In the genomic region with DNA sequence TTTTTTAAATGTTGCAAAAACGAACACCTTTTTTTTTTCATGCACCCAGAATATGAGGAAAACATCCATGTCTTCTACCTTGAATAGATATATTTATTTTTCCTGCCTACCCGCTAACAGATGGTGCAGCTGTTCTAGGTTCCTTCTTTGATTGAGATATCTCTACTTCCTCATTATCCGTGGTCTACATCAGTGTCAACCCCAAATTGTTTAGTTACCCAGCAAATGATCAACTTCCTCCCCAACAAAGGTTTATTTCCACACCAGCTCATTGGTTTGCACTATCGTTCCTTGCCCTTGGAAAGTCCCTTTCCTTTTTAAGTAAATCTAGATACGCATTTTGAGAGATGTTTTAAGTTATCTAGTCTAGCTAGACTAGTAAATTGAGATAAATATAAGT, we compare ENCODE assay signal across 26 cellular contexts.
"Had no signal": no experiment of that assay in that cellular context is flagged by ENCODE, and none has a peak within 500 bp of the region (broad histone marks: within the 10 kb centered on the region; RNA-seq: fewer than 3 reads in every experiment).

No MANE protein-coding gene starts in this region.

- H3K4me3 ChIP-seq: cardiac muscle cell, K562, SJCRH30 had no signal

- DNase-seq: activated CD4-positive, alpha-beta T cell treated with anti-CD3 and anti-CD28 coated beads for 1 hour; activated CD4-positive, alpha-beta T cell treated with anti-CD3 and anti-CD28 coated beads, Interleukin-2, amount 10 ng/mL, durations not matched to agents 24 days and 14 days; activated CD4-positive, alpha-beta T cell treated with anti-CD3 and anti-CD28 coated beads, Interleukin-2, amount 50 U/mL, for 48 hours; activated CD8-positive, alpha-beta memory T cell treated with anti-CD3 and anti-CD28 coated beads, Interleukin-2, amount 10 ng/mL, durations not matched to agents 7 days and 5 days; activated effector memory CD4-positive, alpha-beta T cell treated with anti-CD3 and anti-CD28 coated beads, Interleukin-2, amount 50 U/mL, for 16 hours; activated naive CD4-positive, alpha-beta T cell treated with Interleukin-2 at 50 U/mL for 16 hours; activated T-cell treated with anti-CD3 and anti-CD28 coated beads, Interleukin-2, amount 50 U/mL, for 4 hours; amygdala; brain microvascular endothelial cell; NCI-H1092; NCI-H1417; NCI-H1930; NCI-H2107; NCI-H2171 treated with DMSO at 0.1 percent for 48 hours; NCI-H226; NCI-H526 treated with DMSO at 0.1 percent for 48 hours; NCI-H82; SJCRH30; SK-N-SH; T-helper 17 cell; T-helper 9 cell had no signal

- H3K27me3 Mint-ChIP-seq: activated CD4-positive, alpha-beta T cell treated with anti-CD3 and anti-CD28 coated beads, Interleukin-2, amount 10 ng/mL, durations not matched to agents 24 days and 14 days; activated CD8-positive, alpha-beta memory T cell treated with anti-CD3 and anti-CD28 coated beads, Interleukin-2, amount 10 ng/mL, durations not matched to agents 7 days and 5 days; activated naive CD8-positive, alpha-beta T cell; dendritic cell treated with granulocyte-macrophage colony-stimulating factor and Interleukin-4, amounts not matched to agents 40 ng/mL and 50 ng/mL, for 4 days; T-helper 17 cell had no signal

- H3K36me3 Mint-ChIP-seq: activated CD8-positive, alpha-beta memory T cell treated with anti-CD3 and anti-CD28 coated beads, Interleukin-2, amount 10 ng/mL, durations not matched to agents 7 days and 5 days; activated naive CD8-positive, alpha-beta T cell; WTC11 had no signal

- ATAC-seq: activated CD8-positive, alpha-beta memory T cell treated with anti-CD3 and anti-CD28 coated beads, Interleukin-2, amount 10 ng/mL, durations not matched to agents 7 days and 5 days; activated T-cell treated with anti-CD3 and anti-CD28 coated beads, Interleukin-2, amount 50 U/mL, for 4 hours; K562; T-helper 17 cell; WTC11 had no signal

- H3K4me1 Mint-ChIP-seq: activated CD4-positive, alpha-beta T cell treated with anti-CD3 and anti-CD28 coated beads, Interleukin-2, amount 10 ng/mL, durations not matched to agents 24 days and 14 days; activated CD8-positive, alpha-beta memory T cell treated with anti-CD3 and anti-CD28 coated beads, Interleukin-2, amount 10 ng/mL, durations not matched to agents 7 days and 5 days; T-helper 17 cell had no signal

- H3K27ac Mint-ChIP-seq: activated CD4-positive, alpha-beta T cell treated with anti-CD3 and anti-CD28 coated beads, Interleukin-2, amount 10 ng/mL, durations not matched to agents 24 days and 14 days; activated CD8-positive, alpha-beta memory T cell treated with anti-CD3 and anti-CD28 coated beads, Interleukin-2, amount 10 ng/mL, durations not matched to agents 7 days and 5 days; activated naive CD8-positive, alpha-beta T cell; dendritic cell treated with granulocyte-macrophage colony-stimulating factor and Interleukin-4, amounts not matched to agents 40 ng/mL and 50 ng/mL, for 4 days; T-helper 17 cell; WTC11 had no signal

- H3K4me3 Mint-ChIP-seq: activated CD4-positive, alpha-beta T cell treated with anti-CD3 and anti-CD28 coated beads, Interleukin-2, amount 10 ng/mL, durations not matched to agents 24 days and 14 days; activated CD8-positive, alpha-beta memory T cell treated with anti-CD3 and anti-CD28 coated beads, Interleukin-2, amount 10 ng/mL, durations not matched to agents 7 days and 5 days; activated naive CD8-positive, alpha-beta T cell; activated T-cell treated with anti-CD3 and anti-CD28 coated beads, Interleukin-2, amount 50 U/mL, for 4 hours; dendritic cell treated with granulocyte-macrophage colony-stimulating factor and Interleukin-4, amounts not matched to agents 40 ng/mL and 50 ng/mL, for 4 days; T-helper 17 cell; WTC11 had no signal
